In genomic region chr22:32996702-32997101, GRCh38 we compare ENCODE assay signal across 1 cellular context.
TF ChIP-seq lines count a peak whose summit lies in the region.

No MANE protein-coding gene starts in this region.

TF ChIP-seq in HCT116, 20 proteins besides CTCF, POLR2A, EP300 and RAD21 (continued from another document):
- TF ChIP-seq ATF3 (IDR thresholded peaks at IDR 0.05), result no peak
- no peak for TF ChIP-seq FOSL1 (IDR thresholded peaks at IDR 0.05; ENCODE audit: low read depth)
- no peak for TF ChIP-seq EZH2phosphoT487 (IDR thresholded peaks at IDR 0.05; ENCODE audit: borderline replicate concordance)
- no peak for TF ChIP-seq REST (IDR thresholded peaks at IDR 0.05; ENCODE audit: low read depth)
- TF ChIP-seq ZFX (IDR thresholded peaks at IDR 0.05), result no peak
